25 cellular contexts compared by ENCODE assay signal in genomic region chr22:47739616-47740015, GRCh38.
"Had no signal": no experiment of that assay in that cellular context is flagged by ENCODE, and none has a peak within 500 bp of the region (broad histone marks: within the 10 kb centered on the region; RNA-seq: fewer than 3 reads in every experiment).

No MANE protein-coding gene starts in this region.

- H3K36me3 ChIP-seq: heart left ventricle, lower lobe of right lung, neutrophil, sigmoid colon, spleen, suprapubic skin, thoracic aorta, tibial nerve, upper lobe of left lung, vagina had no signal

- FAIRE-seq: islet of Langerhans, small intestine had no signal

- H3K27me3 ChIP-seq: neutrophil, sigmoid colon, tibial nerve, upper lobe of left lung, vagina had no signal

- H3K4me3 ChIP-seq: heart left ventricle, lower lobe of right lung, psoas muscle, sigmoid colon, spleen, suprapubic skin, thoracic aorta, tibial nerve, upper lobe of left lung, vagina had no signal

- H3K4me1 ChIP-seq: heart left ventricle, lower lobe of right lung, parathyroid adenoma, psoas muscle, sigmoid colon, spleen, suprapubic skin, tibial nerve, upper lobe of left lung, vagina had no signal

- DNase-seq: heart left ventricle; hypothalamus; immature natural killer cell; kidney glomerular epithelial cell; left cardiac atrium; lower lobe of right lung; mammary epithelial cell; mesenchymal stem cell; naive B cell; occipital lobe; psoas muscle; sigmoid colon; small intestine; spleen; stimulated activated CD4-positive, alpha-beta T cell treated with anti-CD3 and anti-CD28 coated beads, Interleukin-4, amount 100 ng/mL, for 24 hours; stimulated activated naive CD4-positive, alpha-beta T cell had no signal

- H3K9ac ChIP-seq: parathyroid adenoma had no signal

- H3K79me2 ChIP-seq: parathyroid adenoma had no signal

- H3K27ac ChIP-seq: heart left ventricle, lower lobe of right lung, neutrophil, parathyroid adenoma, psoas muscle, sigmoid colon, spleen, suprapubic skin, thoracic aorta, tibial nerve, upper lobe of left lung, vagina had no signal

- ATAC-seq: heart left ventricle, left cardiac atrium, left lobe of liver, lower lobe of right lung, psoas muscle had no signal

- H3K9me3 ChIP-seq: heart left ventricle, lower lobe of right lung, neutrophil, psoas muscle, sigmoid colon, spleen, suprapubic skin, thoracic aorta, tibial nerve, upper lobe of left lung, vagina had no signal

- H2AFZ ChIP-seq: parathyroid adenoma had no signal
